Comparison of ENCODE assay signal across 30 cellular contexts in the genomic region with DNA sequence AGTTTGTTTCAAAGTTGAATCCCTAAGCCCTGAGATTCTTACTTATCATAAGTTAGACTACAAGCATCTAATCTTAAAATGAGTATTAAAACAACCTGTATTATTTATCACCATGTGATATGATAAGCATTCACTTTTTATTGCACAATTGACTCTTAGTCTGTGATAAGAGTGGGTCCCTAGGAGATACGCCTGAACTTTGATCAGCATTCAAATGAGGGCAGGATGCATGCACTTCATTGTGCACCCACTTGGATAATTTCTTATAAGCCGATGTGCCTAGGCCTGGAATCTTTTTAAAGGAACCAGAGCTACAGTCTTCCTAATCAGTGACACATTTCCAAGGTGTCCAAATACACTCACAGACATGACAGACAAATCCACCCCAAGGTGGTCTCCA.
"Had no signal": no experiment of that assay in that cellular context is flagged by ENCODE, and none has a peak within 500 bp of the region (broad histone marks: within the 10 kb centered on the region; RNA-seq: fewer than 3 reads in every experiment).

No MANE protein-coding gene starts in this region.

- H3K27me3 ChIP-seq: adrenal gland, body of pancreas, esophagus muscularis mucosa, foreskin keratinocyte, gastrocnemius medialis had no signal

- H3K27ac ChIP-seq: adrenal gland, body of pancreas, esophagus muscularis mucosa, foreskin keratinocyte, gastrocnemius medialis, WERI-Rb-1 had no signal

- ATAC-seq: activated CD4-positive, CD25-positive, alpha-beta regulatory T cell treated with anti-CD3 and anti-CD28 coated beads, Interleukin-2, amount 50 U/mL, for 24 hours; activated CD8-positive, alpha-beta T cell treated with anti-CD3 and anti-CD28 coated beads for 36 hours; activated naive CD8-positive, alpha-beta T cell treated with anti-CD3 and anti-CD28 coated beads, Interleukin-2, amount 50 U/mL, for 24 hours; activated T-cell treated with anti-CD3 and anti-CD28 coated beads, Interleukin-2, amount 50 U/mL, for 4 hours; activated T-helper 17 cell treated with anti-CD3 and anti-CD28 coated beads, Interleukin-2, amount 50 U/mL, for 72 hours; body of pancreas; effector memory CD8-positive, alpha-beta T cell; foreskin keratinocyte; gastrocnemius medialis; T-helper 17 cell had no signal

- H3K36me3 ChIP-seq: adrenal gland, esophagus muscularis mucosa, gastrocnemius medialis, WERI-Rb-1 had no signal

- H3K9me3 ChIP-seq: adrenal gland, body of pancreas, esophagus muscularis mucosa, gastrocnemius medialis had no signal

- H3K4me3 ChIP-seq: adrenal gland, body of pancreas, esophagus muscularis mucosa, gastrocnemius medialis had no signal

- H3K4me1 ChIP-seq: adrenal gland, esophagus muscularis mucosa, foreskin keratinocyte, gastrocnemius medialis had no signal

- DNase-seq: activated B cell treated with CpG ODN at 0.5 μM for 24 hours; activated CD4-positive, alpha-beta T cell treated with anti-CD3 and anti-CD28 coated beads for 48 hours; activated CD4-positive, alpha-beta T cell treated with anti-CD3 and anti-CD28 coated beads, Interleukin-2, amount 50 U/mL, for 1 hour; activated CD4-positive, alpha-beta T cell treated with anti-CD3 and anti-CD28 coated beads, Interleukin-2, amount 50 U/mL, for 48 hours; activated CD8-positive, alpha-beta memory T cell treated with anti-CD3 and anti-CD28 coated beads for 24 hours; activated CD8-positive, alpha-beta T cell treated with anti-CD3 and anti-CD28 coated beads for 36 hours; activated effector memory CD4-positive, alpha-beta T cell treated with Interleukin-2 at 50 U/mL for 16 hours; activated gamma-delta T cell treated with Interleukin-2 at 50 U/mL for 16 hours; activated naive CD4-positive, alpha-beta T cell treated with anti-CD3 and anti-CD28 coated beads for 36 hours; activated naive CD8-positive, alpha-beta T cell treated with anti-CD3 and anti-CD28 coated beads for 36 hours; activated naive CD8-positive, alpha-beta T cell treated with anti-CD3 and anti-CD28 coated beads, Interleukin-2, amount 50 U/mL, for 24 hours; activated T-cell treated with anti-CD3 and anti-CD28 coated beads, Interleukin-2, amount 50 U/mL, for 4 hours; amygdala; aorta; body of pancreas; caudate nucleus; cortex of kidney; dermis blood vessel endothelial cell; effector CD4-positive, alpha-beta T cell; effector memory CD8-positive, alpha-beta T cell; foreskin keratinocyte; gastrocnemius medialis; T-helper 1 cell; T-helper 17 cell; T1000; WERI-Rb-1 had no signal
